ENCODE assay signal across 8 cellular contexts in the genomic region with DNA sequence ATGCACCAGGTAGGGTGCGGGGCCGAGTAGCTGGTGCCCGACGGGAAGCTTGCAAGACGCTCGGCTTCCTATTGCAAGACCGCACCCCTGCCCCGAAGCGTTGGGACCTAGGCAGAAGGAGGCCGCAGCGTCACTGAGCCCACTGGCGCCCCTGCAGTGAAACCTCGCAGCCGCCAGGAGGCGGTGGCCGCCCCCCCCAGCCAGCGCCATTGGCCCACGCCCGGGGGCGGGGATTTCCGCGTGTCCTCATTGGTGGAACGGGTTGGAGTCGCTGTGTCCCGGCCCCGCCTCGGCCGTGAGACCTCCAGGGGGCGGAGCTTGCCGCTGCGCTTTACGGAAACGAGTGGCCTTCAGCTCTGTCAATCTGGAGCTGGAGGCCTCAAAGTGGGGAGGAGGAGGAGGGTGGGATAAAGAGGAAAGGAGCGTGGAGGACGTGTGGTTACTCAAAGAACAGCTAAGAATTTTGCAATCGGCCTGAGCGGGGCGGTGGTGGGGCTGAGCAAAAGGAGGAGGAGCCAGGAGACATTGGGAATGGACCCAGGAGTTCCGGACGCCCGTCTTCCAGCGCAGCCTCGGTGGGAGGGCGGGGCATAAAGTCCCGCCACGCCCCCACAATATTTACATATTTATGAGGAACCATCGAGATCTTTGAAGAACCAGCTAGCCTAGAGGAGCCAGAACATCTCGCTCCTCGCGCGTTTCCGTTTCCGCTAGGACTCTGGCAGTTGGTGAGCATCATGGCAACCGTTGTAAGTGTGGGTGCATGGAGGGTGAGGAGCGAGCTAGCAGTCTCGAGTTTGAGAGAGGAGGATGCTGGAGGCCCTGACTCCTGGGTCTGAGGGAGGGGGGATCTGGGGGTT. TPM values are rescaled to one million over a fixed set of nuclear protein-coding genes. Genes with fewer than 3 reads are reported as not detected.
A peak's percentile ranks its signal among the peaks of the same experiment; 100 is the strongest.
DNase-seq lines count a peak whose midpoint lies in the region; ATAC-seq, FAIRE-seq and TF ChIP-seq lines count a peak whose summit lies in the region.

GYS1 (minus strand) TSS at position 135 of the 860 bp plus-strand sequence. CDS start 197 bp downstream, outside the sequence.
RUVBL2 (plus strand) TSS at position 713 of the 860 bp plus-strand sequence; CDS start at position 738, 25 bp downstream.

- TF ChIP-seq CTCF in chondrocyte (IDR thresholded peaks at IDR 0.05) (peak; percentile 96), kidney (IDR thresholded peaks at IDR 0.05; ENCODE audit: borderline replicate concordance, extremely low read depth, insufficient read depth) (peak; percentile 86)

- peaks cover 0 to under 1% of the 10 kb centered on the region in 2 donors for H3K36me3 ChIP-seq in kidney (ENCODE audit: control insufficient read depth in 1 of 2, insufficient read depth in 2 of 2, low read length in 2 of 2)

- intact Hi-C loops in kidney (cut with DNase I) = no loop called here

- no peaks in the 10 kb centered on the region for H3K9me3 Mint-ChIP-seq in chondrocyte (ENCODE audit: low read depth)

- no peaks in the 10 kb centered on the region for H3K9me3 ChIP-seq in kidney (ENCODE audit: control insufficient read depth in 1 of 2, low read length in 2 of 2)

- DNase-seq in AG20443 (ENCODE audit: low spot score) = peak; percentile 99
- peak; percentile 98 for DNase-seq in NCI-H460 (ENCODE audit: extremely low read depth, low read depth)
- DNase-seq in activated CD4-positive, alpha-beta T cell treated with anti-CD3 and anti-CD28 coated beads for 1 hour = peak; percentile 99
- peak; percentile 100 for DNase-seq in chondrocyte (ENCODE audit: low spot score)
- DNase-seq in kidney = peak; percentile 100
- peak; percentile 99 to 100 for DNase-seq in stimulated activated CD4-positive, alpha-beta T cell treated with anti-CD3 and anti-CD28 coated beads, Interleukin-15, amount 100 ng/mL, for 48 hours (ENCODE audit: low read depth in 2 of 2)

- peaks cover 43% of the 10 kb centered on the region for H3K4me1 Mint-ChIP-seq in chondrocyte (ENCODE audit: low read depth)

- H3K4me1 ChIP-seq in kidney (ENCODE audit: control insufficient read depth in 1 of 2, insufficient read depth in 1 of 2, low read depth in 1 of 2, low read length in 2 of 2) = peaks cover 11 to 27% of the 10 kb centered on the region in 2 donors

- peak within 1 kb of the TSS; percentile 87 to 99 for H3K9ac ChIP-seq in kidney (ENCODE audit: low read length in 2 of 2)

- peak; percentile 82 for ATAC-seq in GM19035 (IDR thresholded peaks at IDR 0.05; ENCODE audit: unreplicated experiment)
- peak; percentile 80 for ATAC-seq in HG03378 (IDR thresholded peaks at IDR 0.05; ENCODE audit: unreplicated experiment)

- peak within 1 kb of the TSS; percentile 96 to 99 for H3K27ac ChIP-seq in kidney (ENCODE audit: low read depth in 2 of 2, low read length in 2 of 2)

- H3K4me3 Mint-ChIP-seq in chondrocyte (ENCODE audit: unreplicated experiment) = peak within 1 kb of the TSS; percentile 98

- peak; percentile 96 for FAIRE-seq in kidney (lab: Jason Lieb, UNC)

- peak within 1 kb of the TSS; percentile 93 for H3K27ac Mint-ChIP-seq in chondrocyte (ENCODE audit: unreplicated experiment)

- H3K4me3 ChIP-seq in kidney (ENCODE audit: low read length in 2 of 2) = peak within 1 kb of the TSS; percentile 88 to 97

- H3K27me3 Mint-ChIP-seq in chondrocyte (ENCODE audit: low read depth) = no peaks in the 10 kb centered on the region

- peaks cover 9% of the 10 kb centered on the region for H3K36me3 Mint-ChIP-seq in chondrocyte (ENCODE audit: low read depth)

RNA-seq across cellular contexts. Expression of gene GYS1, which starts in this region (rescaled TPM):
- 17.5 and 19.8 TPM in 2 replicates for total RNA-seq in NCI-H460 (2014; rRNA removed; shearing (Covaris generic))
- polyA plus RNA-seq in NCI-H460 (2014; cell fraction: nucleus; rRNA removed) = 24.3 and 38.6 TPM in 2 replicates
- total RNA-seq in chondrocyte (43.4 to 51.1 TPM (median 49.1 TPM) in 3 replicates), kidney (41.5 TPM)
- polyA plus RNA-seq in kidney (ENCODE audit: insufficient read depth, low read depth, low replicate concordance) = 23.9 TPM

RNA-seq across cellular contexts. Expression of gene RUVBL2, which starts in this region (rescaled TPM):
- total RNA-seq in NCI-H460 (2014; rRNA removed; shearing (Covaris generic)) = 165 and 179 TPM in 2 replicates
- 288 and 321 TPM in 2 replicates for polyA plus RNA-seq in NCI-H460 (2014; cell fraction: nucleus; rRNA removed)
- total RNA-seq in chondrocyte = 45.3 to 72.5 TPM (median 47.7 TPM) in 3 replicates
- 57.0 TPM for total RNA-seq in kidney
- 83.6 TPM for polyA plus RNA-seq in kidney (ENCODE audit: insufficient read depth, low read depth, low replicate concordance)

Comparison
In these comparisons a context has a peak if more than half of its experiments do, and no peak if none do; other contexts are left out.
1. Peak in every context shown above with its lines: DNase-seq, ATAC-seq, H3K4me3 ChIP-seq and H3K27ac ChIP-seq.